In the genomic region with DNA sequence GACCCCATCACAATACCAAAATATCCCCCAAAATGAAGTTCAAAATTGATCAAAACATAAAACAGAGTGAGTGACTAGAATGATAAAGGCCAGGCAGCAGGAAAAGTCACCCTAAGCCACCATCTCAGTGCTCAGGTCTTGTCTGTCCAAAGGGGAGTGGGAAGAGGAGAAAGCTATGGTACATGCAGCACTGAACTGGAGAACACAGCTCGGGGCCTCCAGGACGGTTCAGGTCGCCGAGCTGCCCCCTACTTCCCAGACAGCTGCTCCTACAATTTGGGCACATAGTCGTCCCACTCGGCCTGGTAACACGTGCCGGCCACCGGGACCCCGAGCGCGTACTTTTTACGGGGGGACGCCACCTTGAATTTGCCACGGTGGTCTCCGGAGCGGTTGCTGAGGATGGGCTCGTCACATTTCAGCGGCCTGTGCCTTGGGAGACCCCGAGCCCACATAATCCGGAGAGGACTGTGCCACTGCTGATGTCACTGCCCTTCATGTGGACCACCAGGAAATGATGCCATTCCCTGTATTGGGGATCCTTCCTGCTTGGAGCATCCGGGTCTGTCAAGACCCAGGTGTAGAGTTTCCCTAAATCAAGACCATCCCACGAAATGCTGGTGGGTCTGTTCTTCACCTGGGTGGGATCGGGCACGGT, we compare ENCODE assay signal across 8 cellular contexts. TPM values are rescaled to one million over a fixed set of nuclear protein-coding genes. Genes with fewer than 3 reads are reported as not detected.
DNase-seq lines count a peak whose midpoint lies in the region; ATAC-seq, FAIRE-seq and TF ChIP-seq lines count a peak whose summit lies in the region.

No MANE protein-coding gene starts in this region.

- H3K9ac ChIP-seq in keratinocyte (ENCODE audit: control insufficient read depth, extremely low read depth, insufficient read depth, low read length): no peak overlapping the region

- dilution Hi-C loops in keratinocyte (cut with MboI; ENCODE audit: extremely low pct_ligation_motif_present, low sequenced_read_pairs): no loop called here

- TF ChIP-seq POLR2A in suprapubic skin (IDR thresholded peaks at IDR 0.05): no peak

- H3K36me3 ChIP-seq in keratinocyte (ENCODE audit: control insufficient read depth in 2 of 2, extremely low read depth in 1 of 2, insufficient read depth in 2 of 2, low read length in 2 of 2) (no peaks in the 10 kb centered on the region), suprapubic skin (no peaks in the 10 kb centered on the region), tibial artery (no peaks in the 10 kb centered on the region)

- intact Hi-C loops in activated T-helper 2 cell treated with anti-CD3 and anti-CD28 coated beads, Interferon-gamma antibody, Interleukin-2, Interleukin-4, amounts not matched to agents 10 μg/mL and 5 μg/mL and 100 μg/mL, durations not matched to agents 14 hours and 24 hours and 36 hours (cut with micrococcal nuclease): loop anchor here (1.0 to 10.0 kb wide), 2 partner anchors 126 to 319 kb away; no protein-coding TSS in a partner anchor
- intact Hi-C loops in tibial artery (cut with DNase I; ENCODE audit: low total_unique reads): loop anchor here (5.0 kb wide), 1 partner anchor 126 kb away; no protein-coding TSS in a partner anchor

- 85% methylated on average over 17 of the region's 25 CpGs for WGBS in suprapubic skin

- H3K9me3 ChIP-seq in keratinocyte (ENCODE audit: control insufficient read depth, low read depth, low read length): no peaks in the 10 kb centered on the region
- H3K9me3 ChIP-seq in suprapubic skin: no peaks in the 10 kb centered on the region
- H3K9me3 ChIP-seq in tibial artery: no peaks in the 10 kb centered on the region

- peak overlapping the region; percentile 52 for H3K4me3 Mint-ChIP-seq in activated T-cell treated with anti-CD3 and anti-CD28 coated beads, Interleukin-2, amount 50 U/mL, for 4 hours
- peak overlapping the region; percentile 42 for H3K4me3 Mint-ChIP-seq in activated T-helper 2 cell treated with anti-CD3 and anti-CD28 coated beads, Interferon-gamma antibody, Interleukin-2, Interleukin-4, amounts not matched to agents 10 μg/mL and 5 μg/mL and 100 μg/mL, durations not matched to agents 14 hours and 24 hours and 36 hours (ENCODE audit: low read depth)

- H2AFZ ChIP-seq in keratinocyte (ENCODE audit: control insufficient read depth, low read length): peak overlapping the region; percentile 84

- peak overlapping the region in 2 of 3 experiments; percentile 38 to 58 for H3K4me3 ChIP-seq in keratinocyte (ENCODE audit: control insufficient read depth in 2 of 3, extremely low read depth in 1 of 3, insufficient read depth in 2 of 3, low read depth in 1 of 3, low read length in 3 of 3)
- peak overlapping the region; percentile 47 for H3K4me3 ChIP-seq in suprapubic skin
- H3K4me3 ChIP-seq in tibial artery: peak overlapping the region in 1 of 2 donors; percentile 39

- peak overlapping the region; percentile 95 for H3K4me2 ChIP-seq in keratinocyte (ENCODE audit: control insufficient read depth, extremely low read depth, insufficient read depth, low read depth, low read length)

- H3K27me3 Mint-ChIP-seq in activated T-cell treated with anti-CD3 and anti-CD28 coated beads, Interleukin-2, amount 50 U/mL, for 4 hours (ENCODE audit: low read depth): peaks cover 3% of the 10 kb centered on the region
- H3K27me3 Mint-ChIP-seq in activated T-helper 2 cell treated with anti-CD3 and anti-CD28 coated beads, Interferon-gamma antibody, Interleukin-2, Interleukin-4, amounts not matched to agents 10 μg/mL and 5 μg/mL and 100 μg/mL, durations not matched to agents 14 hours and 24 hours and 36 hours (ENCODE audit: low read depth): peaks cover 10% of the 10 kb centered on the region

- H3K27me3 ChIP-seq in keratinocyte (ENCODE audit: control insufficient read depth, extremely low read depth, insufficient read depth, low read length) (no peaks in the 10 kb centered on the region), suprapubic skin (no peaks in the 10 kb centered on the region), tibial artery (peaks cover 0 to 12% of the 10 kb centered on the region in 2 donors)

- H3K27ac ChIP-seq in keratinocyte (ENCODE audit: control insufficient read depth, insufficient read depth, low read length) (no peak overlapping the region), suprapubic skin (no peak overlapping the region), tibial artery (no peak overlapping the region)

- H3K27ac Mint-ChIP-seq in activated T-helper 2 cell treated with anti-CD3 and anti-CD28 coated beads, Interferon-gamma antibody, Interleukin-2, Interleukin-4, amounts not matched to agents 10 μg/mL and 5 μg/mL and 100 μg/mL, durations not matched to agents 14 hours and 24 hours and 36 hours: no peak overlapping the region

- FAIRE-seq in keratinocyte (lab: Jason Lieb, UNC): no peak

- H3K9me3 Mint-ChIP-seq in activated T-cell treated with anti-CD3 and anti-CD28 coated beads, Interleukin-2, amount 50 U/mL, for 4 hours: no peaks in the 10 kb centered on the region
- H3K9me3 Mint-ChIP-seq in activated T-helper 2 cell treated with anti-CD3 and anti-CD28 coated beads, Interferon-gamma antibody, Interleukin-2, Interleukin-4, amounts not matched to agents 10 μg/mL and 5 μg/mL and 100 μg/mL, durations not matched to agents 14 hours and 24 hours and 36 hours: no peaks in the 10 kb centered on the region

- no peaks in the 10 kb centered on the region for H3K79me2 ChIP-seq in keratinocyte (ENCODE audit: control insufficient read depth, insufficient read depth, low read length)

- TF ChIP-seq EP300 in suprapubic skin (IDR thresholded peaks at IDR 0.05): no peak

- no peaks in the 10 kb centered on the region for H4K20me1 ChIP-seq in keratinocyte (ENCODE audit: control insufficient read depth, extremely low read depth, insufficient read depth, low read length)

- DNase-seq in activated T-cell treated with anti-CD3 and anti-CD28 coated beads, Interleukin-2, amount 50 U/mL, for 4 hours: no peak
- DNase-seq in activated T-cell treated with anti-CD3 and anti-CD28 coated beads, Interleukin-2, amount 50 U/mL, for 1 hour: no peak
- no peak for DNase-seq in activated T-helper 2 cell treated with anti-CD3 and anti-CD28 coated beads, Interferon-gamma antibody, Interleukin-2, Interleukin-4, amounts not matched to agents 10 μg/mL and 5 μg/mL and 100 μg/mL, durations not matched to agents 14 hours and 24 hours and 36 hours (ENCODE audit: low spot score)
- DNase-seq in keratinocyte (ENCODE audit: low read depth, low spot score) (no peak), suprapubic skin (ENCODE audit: low spot score in 2 of 2) (no peak), SK-N-DZ (ENCODE audit: low spot score) (no peak), tibial artery (no peak)

- ATAC-seq in activated T-cell treated with anti-CD3 and anti-CD28 coated beads, Interleukin-2, amount 50 U/mL, for 4 hours: peak in 1 of 2 donors; percentile 13
- ATAC-seq in GM18519 (IDR thresholded peaks at IDR 0.05; ENCODE audit: low FRiP score, unreplicated experiment): no peak

- no peak for TF ChIP-seq CTCF in keratinocyte (optimal IDR thresholded peaks at IDR 0.05 in 1 of 3, IDR thresholded peaks at IDR 0.05 in 1 of 3, conservative IDR thresholded peaks at IDR 0.05 in 1 of 3; ENCODE audit: extremely low read depth in 1 of 3, insufficient read depth in 2 of 3, low read length in 3 of 3)
- no peak for TF ChIP-seq CTCF in suprapubic skin (IDR thresholded peaks at IDR 0.05)
- TF ChIP-seq CTCF in tibial artery (IDR thresholded peaks at IDR 0.05): no peak

- no peaks in the 10 kb centered on the region for H3K9me1 ChIP-seq in keratinocyte (ENCODE audit: control insufficient read depth, extremely low read depth, insufficient read depth, low read length)

- H3K36me3 Mint-ChIP-seq in activated T-cell treated with anti-CD3 and anti-CD28 coated beads, Interleukin-2, amount 50 U/mL, for 4 hours (ENCODE audit: insufficient read depth): no peaks in the 10 kb centered on the region
- H3K36me3 Mint-ChIP-seq in activated T-helper 2 cell treated with anti-CD3 and anti-CD28 coated beads, Interferon-gamma antibody, Interleukin-2, Interleukin-4, amounts not matched to agents 10 μg/mL and 5 μg/mL and 100 μg/mL, durations not matched to agents 14 hours and 24 hours and 36 hours (ENCODE audit: low read depth): no peaks in the 10 kb centered on the region

- H3K4me1 ChIP-seq in keratinocyte (ENCODE audit: control insufficient read depth, extremely low read depth, insufficient read depth, low read length): peaks cover 6% of the 10 kb centered on the region
- H3K4me1 ChIP-seq in suprapubic skin: peaks cover 11% of the 10 kb centered on the region
- H3K4me1 ChIP-seq in tibial artery: peaks cover 0 to 7% (median 5%) of the 10 kb centered on the region in 4 donors

- H3K4me1 Mint-ChIP-seq in activated T-cell treated with anti-CD3 and anti-CD28 coated beads, Interleukin-2, amount 50 U/mL, for 4 hours (ENCODE audit: low read depth): no peaks in the 10 kb centered on the region
- peaks cover 2% of the 10 kb centered on the region for H3K4me1 Mint-ChIP-seq in activated T-helper 2 cell treated with anti-CD3 and anti-CD28 coated beads, Interferon-gamma antibody, Interleukin-2, Interleukin-4, amounts not matched to agents 10 μg/mL and 5 μg/mL and 100 μg/mL, durations not matched to agents 14 hours and 24 hours and 36 hours (ENCODE audit: low read depth)

RNA-seq across cellular contexts. Expression of gene AK7, which starts 31.6 kb away (rescaled TPM):
- total RNA-seq in activated T-cell treated with anti-CD3 and anti-CD28 coated beads, Interleukin-2, amount 50 U/mL, for 4 hours: under 1 TPM in 2 of 3 donors, not detected in 1; 0.13 to 0.18 TPM
- 0.62 and 0.66 TPM in 2 replicates for total RNA-seq in activated T-helper 2 cell treated with anti-CD3 and anti-CD28 coated beads, Interferon-gamma antibody, Interleukin-2, Interleukin-4, amounts not matched to agents 10 μg/mL and 5 μg/mL and 100 μg/mL, durations not matched to agents 14 hours and 24 hours and 36 hours
- polyA plus RNA-seq in keratinocyte: 0.53 to 1.3 TPM (median 0.84 TPM) in 3 replicates
- 0.60 TPM for polyA plus RNA-seq in keratinocyte (2011; ENCODE audit: low read depth)
- polyA plus RNA-seq in keratinocyte (2011; cell fraction: cytosol; rRNA removed): 0.53 and 0.74 TPM in 2 replicates
- 0.56 and 0.59 TPM in 2 replicates for polyA plus RNA-seq in keratinocyte (2011; cell fraction: nucleus; rRNA removed)
- polyA plus RNA-seq in keratinocyte (2012; ENCODE audit: low replicate concordance): 0.30 and 0.86 TPM in 2 replicates
- polyA minus RNA-seq in keratinocyte: 0.53 to 0.67 TPM in 2 of 3 replicates, not detected in the other
- not detected for polyA minus RNA-seq in keratinocyte (2011; cell fraction: cytosol; rRNA and poly(A)+ RNA removed)
- polyA minus RNA-seq in keratinocyte (2011; cell fraction: nucleus; rRNA and poly(A)+ RNA removed): 0.70 TPM in 1 of 2 replicates, not detected in the other
- total RNA-seq in suprapubic skin: 10 to 100 TPM in 3 of 4 donors, 1 to 10 TPM in 1; 7.4 to 14.3 (median 12.0) TPM
- 3.2 and 4.4 TPM in 2 replicates for polyA plus RNA-seq in SK-N-DZ (2014; cell fraction: cytosol; rRNA removed)
- polyA plus RNA-seq in SK-N-DZ (2014; cell fraction: nucleus; rRNA removed): 2.3 and 4.9 TPM in 2 replicates
